Comparison of ENCODE assay signal across 23 cellular contexts in genomic region chr9:87140605-87141109, GRCh38.
DNase-seq lines count a peak whose midpoint lies in the region; ATAC-seq and TF ChIP-seq lines count a peak whose summit lies in the region.
"Had no signal": no experiment of that assay in that cellular context is flagged by ENCODE, and none has a peak within 500 bp of the region (broad histone marks: within the 10 kb centered on the region; RNA-seq: fewer than 3 reads in every experiment).

No MANE protein-coding gene starts in this region.

- DNase-seq in DMS 273 (lab: John Stamatoyannopoulos, UW; ENCODE audit: unreplicated experiment) (peak; percentile 3), DMS 273 treated with DMSO at 0.1 percent for 48 hours (lab: John Stamatoyannopoulos, UW) (no peak), brain pericyte (ENCODE audit: low read depth, low spot score) (peak; percentile 68), type B pancreatic cell (ENCODE audit: extremely low spot score, unreplicated experiment) (no peak), WTC11 (ENCODE audit: low spot score) (no peak)
- DNase-seq: activated CD4-positive, alpha-beta T cell treated with anti-CD3 and anti-CD28 coated beads, Interleukin-2, amount 50 U/mL, for 1 hour; activated CD8-positive, alpha-beta memory T cell treated with anti-CD3 and anti-CD28 coated beads, Interleukin-2, amount 50 U/mL, for 4 hours; activated naive CD4-positive, alpha-beta T cell treated with anti-CD3 and anti-CD28 coated beads, Interleukin-2, amount 50 U/mL, for 16 hours; anterior cingulate cortex; caudate nucleus; CD4-positive, alpha-beta T cell; left lung; naive thymus-derived CD8-positive, alpha-beta T cell; NCI-H1436 treated with DMSO at 0.1 percent for 48 hours; NCI-H524; SK-N-SH; substantia nigra; T-helper 2 cell had no signal

- H3K27ac Mint-ChIP-seq in nephron = peak overlapping the region; percentile 58 to 89 (median 88)
- H3K27ac Mint-ChIP-seq in type B pancreatic cell = peak overlapping the region; percentile 64
- H3K27ac Mint-ChIP-seq in WTC11 = no peak overlapping the region
- H3K27ac Mint-ChIP-seq: CD4-positive, alpha-beta T cell; naive thymus-derived CD8-positive, alpha-beta T cell had no signal

- H3K36me3 Mint-ChIP-seq in nephron (ENCODE audit: low read depth) (peaks cover 8% of the 10 kb centered on the region), type B pancreatic cell (no peaks in the 10 kb centered on the region), WTC11 (no peaks in the 10 kb centered on the region)

- H3K27me3 Mint-ChIP-seq in nephron (ENCODE audit: low read depth) = peaks cover 4% of the 10 kb centered on the region
- peaks cover 43% of the 10 kb centered on the region for H3K27me3 Mint-ChIP-seq in type B pancreatic cell
- peaks cover 4% of the 10 kb centered on the region; the same call in 1 of the 2 replicates for H3K27me3 Mint-ChIP-seq in WTC11 (ENCODE audit: low read depth)

- no peak for ATAC-seq in WTC11
- ATAC-seq in HG02885 (IDR thresholded peaks at IDR 0.05; ENCODE audit: poor library complexity, unreplicated experiment) = no peak
- ATAC-seq in GM19395 (IDR thresholded peaks at IDR 0.05; ENCODE audit: unreplicated experiment) = no peak
- ATAC-seq: K562; left lung; naive thymus-derived CD8-positive, alpha-beta T cell; sciatic nerve had no signal

- peaks cover 12% of the 10 kb centered on the region for H3K9me3 Mint-ChIP-seq in nephron
- H3K9me3 Mint-ChIP-seq in type B pancreatic cell = peaks cover 9% of the 10 kb centered on the region
- H3K9me3 Mint-ChIP-seq in WTC11 = no peaks in the 10 kb centered on the region
- H3K9me3 Mint-ChIP-seq: CD4-positive, alpha-beta T cell had no signal

- no peak overlapping the region for H3K4me3 Mint-ChIP-seq in nephron
- H3K4me3 Mint-ChIP-seq in type B pancreatic cell = peak overlapping the region; percentile 22
- no peak overlapping the region for H3K4me3 Mint-ChIP-seq in WTC11
- H3K4me3 Mint-ChIP-seq: CD4-positive, alpha-beta T cell; naive thymus-derived CD8-positive, alpha-beta T cell had no signal

- POLR2A ChIA-PET in WTC11 (lab: Charles Lee) = no interaction called here

- H3K4me1 Mint-ChIP-seq in nephron (peaks cover 44% of the 10 kb centered on the region), type B pancreatic cell (ENCODE audit: unreplicated experiment) (peaks cover 29% of the 10 kb centered on the region), WTC11 (peaks cover 6% of the 10 kb centered on the region)
- H3K4me1 Mint-ChIP-seq: naive thymus-derived CD8-positive, alpha-beta T cell had no signal

- TF ChIP-seq CTCF in nephron (IDR thresholded peaks at IDR 0.05; ENCODE audit: unreplicated experiment in 3 of 3) = no peak
- no peak for TF ChIP-seq CTCF in type B pancreatic cell (conservative IDR thresholded peaks at IDR 0.05)
- no peak for TF ChIP-seq CTCF in WTC11 (IDR thresholded peaks at IDR 0.05)

- CTCF ChIA-PET in WTC11 (lab: Charles Lee) = no interaction called here

TF ChIP-seq in WTC11, 78 proteins besides CTCF, POLR2A, EP300 and RAD21 (continues in another document):
- TF ChIP-seq KAT7 (CRISPR knock-in tag; IDR thresholded peaks at IDR 0.05; ENCODE audit: borderline replicate concordance) (no peak), MLX (CRISPR knock-in tag; IDR thresholded peaks at IDR 0.05) (no peak), TEAD1 (CRISPR knock-in tag; IDR thresholded peaks at IDR 0.05) (no peak), TP53 (CRISPR knock-in tag; IDR thresholded peaks at IDR 0.05) (no peak), NR1H2 (CRISPR knock-in tag; IDR thresholded peaks at IDR 0.05) (no peak), ERG (CRISPR knock-in tag; IDR thresholded peaks at IDR 0.05) (no peak), GRHL2 (CRISPR knock-in tag; IDR thresholded peaks at IDR 0.05; ENCODE audit: insufficient replicate concordance, severe bottlenecking) (no peak), ZNF317 (CRISPR knock-in tag; IDR thresholded peaks at IDR 0.05; ENCODE audit: borderline replicate concordance, low read depth) (no peak), PREB (CRISPR knock-in tag; IDR thresholded peaks at IDR 0.05; ENCODE audit: borderline replicate concordance) (no peak), NFE2L1 (CRISPR knock-in tag; IDR thresholded peaks at IDR 0.05) (no peak), E2F4 (CRISPR knock-in tag; IDR thresholded peaks at IDR 0.05; ENCODE audit: borderline replicate concordance, low read depth) (no peak), NR2C2 (CRISPR knock-in tag; IDR thresholded peaks at IDR 0.05) (no peak), ATF3 (CRISPR knock-in tag; conservative IDR thresholded peaks at IDR 0.05) (no peak), ZNF671 (CRISPR knock-in tag; IDR thresholded peaks at IDR 0.05) (no peak), SMAD3 (CRISPR knock-in tag; IDR thresholded peaks at IDR 0.05; ENCODE audit: borderline replicate concordance) (no peak), SOX15 (CRISPR knock-in tag; IDR thresholded peaks at IDR 0.05) (no peak), AR (CRISPR knock-in tag; IDR thresholded peaks at IDR 0.05) (no peak), E2F1 (CRISPR knock-in tag; IDR thresholded peaks at IDR 0.05) (no peak)

Comparison
In these comparisons a context has a peak if more than half of its experiments do, and no peak if none do; other contexts are left out.
1. DNase-seq: peak in DMS 273 (single experiment) and brain pericyte (single experiment); none in DMS 273 treated with DMSO at 0.1 percent for 48 hours (single experiment), type B pancreatic cell (single experiment) and WTC11 (single experiment).